14 cellular contexts compared by ENCODE assay signal in the genomic region with DNA sequence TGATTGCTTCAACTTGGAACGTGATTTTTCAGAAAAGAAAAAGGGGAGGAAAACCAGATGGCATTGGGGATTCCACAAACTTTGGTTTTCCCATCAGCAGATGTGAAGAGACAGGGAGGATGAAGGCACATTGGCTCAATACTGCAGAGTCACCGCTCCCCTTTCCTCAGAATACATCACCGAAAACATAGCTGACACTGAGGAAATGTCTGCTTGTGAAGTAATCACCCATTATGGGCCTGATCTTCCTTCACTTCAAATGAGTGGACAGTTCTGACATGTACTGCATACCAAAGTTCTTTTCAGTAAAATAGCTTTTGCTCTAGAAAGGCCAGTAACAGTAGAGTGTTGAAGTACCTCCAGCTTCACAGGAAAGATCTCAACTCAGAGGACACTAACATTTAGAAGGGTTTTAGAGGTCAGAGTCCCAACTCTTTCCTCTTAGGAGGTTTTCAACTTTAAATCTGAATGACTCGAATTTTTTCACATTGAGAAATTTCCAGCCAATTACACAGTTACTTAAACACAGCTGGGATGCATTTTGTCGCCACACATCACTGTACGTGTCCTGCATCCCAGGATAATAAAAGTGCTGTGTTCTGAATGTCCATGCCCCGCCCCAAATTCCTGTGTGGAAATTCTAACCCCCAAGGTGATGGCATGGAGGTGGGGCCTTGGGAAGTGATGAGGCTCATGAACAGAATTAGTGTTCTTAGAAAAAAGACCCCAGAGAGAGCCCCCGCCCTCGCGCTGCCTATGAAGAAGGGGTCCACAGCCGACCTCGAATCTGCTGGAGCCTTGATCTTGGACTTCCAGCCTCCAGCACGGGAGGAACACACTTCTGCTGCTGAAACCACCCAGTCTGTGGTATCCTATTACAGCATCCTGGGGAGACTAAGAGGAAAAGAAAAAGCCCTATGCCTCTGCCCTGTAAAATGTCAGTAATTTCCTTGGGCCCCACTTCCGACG.
DNase-seq lines count a peak whose midpoint lies in the region; ATAC-seq and TF ChIP-seq lines count a peak whose summit lies in the region.
"Had no signal": no experiment of that assay in that cellular context is flagged by ENCODE, and none has a peak within 500 bp of the region (broad histone marks: within the 10 kb centered on the region; RNA-seq: fewer than 3 reads in every experiment).

No MANE protein-coding gene starts in this region.

- H3K27ac ChIP-seq in right cardiac atrium (ENCODE audit: low read length), result peak overlapping the region; percentile 20
- peak overlapping the region; percentile 57 to 86 for H3K27ac ChIP-seq in coronary artery
- H3K27ac ChIP-seq in uterus, result peak overlapping the region; percentile 5 to 57
- H3K27ac ChIP-seq in neural progenitor cell, result no peak overlapping the region

- TF ChIP-seq CTCF in coronary artery (IDR thresholded peaks at IDR 0.05) (no peak), uterus (IDR thresholded peaks at IDR 0.05) (no peak), neural progenitor cell (IDR thresholded peaks at IDR 0.05) (no peak)

- intact Hi-C loops in right cardiac atrium (cut with DNase I), result loop anchor here in 1 of 4 donors (5.0 to 10.0 kb wide), 2 partner anchors 78 to 216 kb away; a partner anchor contains a TSS
- intact Hi-C loops in Right ventricle myocardium superior (cut with DNase I), result no loop called here
- intact Hi-C loops in uterus (cut with DNase I; ENCODE audit: low total_unique reads), result loop anchor here (10.0 kb wide), 1 partner anchor 186 kb away; no protein-coding TSS in a partner anchor

- H3K27me3 Mint-ChIP-seq in neural progenitor cell (ENCODE audit: insufficient read depth, low read depth), result peaks cover 11% of the 10 kb centered on the region
- peaks cover 27% of the 10 kb centered on the region for H3K27me3 Mint-ChIP-seq in stimulated activated memory B cell treated with anti-CD40 and anti-IgM and Interleukin-4, amounts not matched to agents 10 μg/mL and 1 μg/mL and 100 μg/mL, for 72 hours

- peaks cover 9% of the 10 kb centered on the region for H3K36me3 Mint-ChIP-seq in neural progenitor cell
- no peaks in the 10 kb centered on the region for H3K36me3 Mint-ChIP-seq in stimulated activated memory B cell treated with anti-CD40 and anti-IgM and Interleukin-4, amounts not matched to agents 10 μg/mL and 1 μg/mL and 100 μg/mL, for 72 hours
- H3K36me3 Mint-ChIP-seq: naive B cell had no signal

- WGBS in right cardiac atrium, result 81% methylated on average over 15 of the region's 15 CpGs

- H3K27ac Mint-ChIP-seq in neural progenitor cell, result no peak overlapping the region
- H3K27ac Mint-ChIP-seq in stimulated activated memory B cell treated with anti-CD40 and anti-IgM and Interleukin-4, amounts not matched to agents 10 μg/mL and 1 μg/mL and 100 μg/mL, for 72 hours, result no peak overlapping the region
- H3K27ac Mint-ChIP-seq: effector memory CD8-positive, alpha-beta T cell had no signal

- H4K20me1 ChIP-seq in neural progenitor cell (ENCODE audit: low read depth), result no peaks in the 10 kb centered on the region

- no peaks in the 10 kb centered on the region for H3F3A ChIP-seq in neural progenitor cell (ENCODE audit: low read depth)

- no peaks in the 10 kb centered on the region for H3K36me3 ChIP-seq in uterus
- no peaks in the 10 kb centered on the region for H3K36me3 ChIP-seq in neural progenitor cell
- H3K36me3 ChIP-seq: thyroid gland had no signal

- H3K4me3 ChIP-seq in right cardiac atrium (ENCODE audit: low read length), result no peak overlapping the region
- no peak overlapping the region for H3K4me3 ChIP-seq in coronary artery
- no peak overlapping the region for H3K4me3 ChIP-seq in uterus
- H3K4me3 ChIP-seq in neural progenitor cell, result no peak overlapping the region
- H3K4me3 ChIP-seq: thyroid gland had no signal

- H3K4me2 ChIP-seq in neural progenitor cell, result no peak overlapping the region

- H2AFZ ChIP-seq in neural progenitor cell (replicated peaks), result no peak overlapping the region

- H3K4me1 Mint-ChIP-seq in neural progenitor cell, result peaks cover 22% of the 10 kb centered on the region
- no peaks in the 10 kb centered on the region for H3K4me1 Mint-ChIP-seq in stimulated activated memory B cell treated with anti-CD40 and anti-IgM and Interleukin-4, amounts not matched to agents 10 μg/mL and 1 μg/mL and 100 μg/mL, for 72 hours
- H3K4me1 Mint-ChIP-seq: naive B cell had no signal

- H3K9ac ChIP-seq in neural progenitor cell, result no peak overlapping the region

- H3K27me3 ChIP-seq in right cardiac atrium (ENCODE audit: control insufficient read depth, insufficient read depth) (no peaks in the 10 kb centered on the region), uterus (no peaks in the 10 kb centered on the region), neural progenitor cell (no peaks in the 10 kb centered on the region)
- H3K27me3 ChIP-seq: thyroid gland had no signal

- H3K9me3 Mint-ChIP-seq in neural progenitor cell, result no peaks in the 10 kb centered on the region
- H3K9me3 Mint-ChIP-seq in stimulated activated memory B cell treated with anti-CD40 and anti-IgM and Interleukin-4, amounts not matched to agents 10 μg/mL and 1 μg/mL and 100 μg/mL, for 72 hours, result no peaks in the 10 kb centered on the region
- H3K9me3 Mint-ChIP-seq: effector memory CD8-positive, alpha-beta T cell had no signal

- no peak overlapping the region for H3K4me3 Mint-ChIP-seq in neural progenitor cell
- no peak overlapping the region for H3K4me3 Mint-ChIP-seq in stimulated activated memory B cell treated with anti-CD40 and anti-IgM and Interleukin-4, amounts not matched to agents 10 μg/mL and 1 μg/mL and 100 μg/mL, for 72 hours
- H3K4me3 Mint-ChIP-seq: effector memory CD8-positive, alpha-beta T cell; naive B cell had no signal

- no peak for ATAC-seq in right cardiac atrium
- no peak for ATAC-seq in Right ventricle myocardium superior (ENCODE audit: poor library complexity)
- no peak for ATAC-seq in stimulated activated memory B cell treated with anti-CD40 and anti-IgM and Interleukin-4, amounts not matched to agents 10 μg/mL and 1 μg/mL and 100 μg/mL, for 72 hours
- ATAC-seq: effector memory CD8-positive, alpha-beta T cell had no signal

- DNase-seq in right cardiac atrium, result no peak
- DNase-seq in Right ventricle myocardium superior, result no peak
- peak; percentile 62 for DNase-seq in coronary artery (ENCODE audit: low spot score)
- DNase-seq in mucosa of gallbladder (ENCODE audit: low spot score), result peak; percentile 10
- no peak for DNase-seq in uterus
- DNase-seq in neural progenitor cell (ENCODE audit: low spot score), result no peak
- DNase-seq in HPDE6-E6E7 (ENCODE audit: extremely low spot score), result no peak
- DNase-seq: effector memory CD8-positive, alpha-beta T cell; kidney; naive B cell; NCI-H146; NCI-H446; thyroid gland had no signal

- no peak for TF ChIP-seq POLR2A in uterus (IDR thresholded peaks at IDR 0.05)

- H3K4me1 ChIP-seq in right cardiac atrium (ENCODE audit: control insufficient read depth, insufficient read depth, low read length) (peaks cover 13% of the 10 kb centered on the region), uterus (peaks cover 0 to 13% of the 10 kb centered on the region in 2 donors), neural progenitor cell (peaks cover 9% of the 10 kb centered on the region)

- no peaks in the 10 kb centered on the region for H3K79me2 ChIP-seq in neural progenitor cell (ENCODE audit: low read depth)

- H3K9me3 ChIP-seq in right cardiac atrium (ENCODE audit: control insufficient read depth, low read length) (no peaks in the 10 kb centered on the region), uterus (no peaks in the 10 kb centered on the region), neural progenitor cell (ENCODE audit: low read depth) (no peaks in the 10 kb centered on the region)
- H3K9me3 ChIP-seq: thyroid gland had no signal

Comparison
In these comparisons a context has a peak if more than half of its experiments do, and no peak if none do; other contexts are left out.
1. DNase-seq: peak in coronary artery (single experiment) and mucosa of gallbladder (single experiment); none in right cardiac atrium (0 of 3), Right ventricle myocardium superior (single experiment), uterus (0 of 2), neural progenitor cell (single experiment) and HPDE6-E6E7 (single experiment).